In the genomic region with DNA sequence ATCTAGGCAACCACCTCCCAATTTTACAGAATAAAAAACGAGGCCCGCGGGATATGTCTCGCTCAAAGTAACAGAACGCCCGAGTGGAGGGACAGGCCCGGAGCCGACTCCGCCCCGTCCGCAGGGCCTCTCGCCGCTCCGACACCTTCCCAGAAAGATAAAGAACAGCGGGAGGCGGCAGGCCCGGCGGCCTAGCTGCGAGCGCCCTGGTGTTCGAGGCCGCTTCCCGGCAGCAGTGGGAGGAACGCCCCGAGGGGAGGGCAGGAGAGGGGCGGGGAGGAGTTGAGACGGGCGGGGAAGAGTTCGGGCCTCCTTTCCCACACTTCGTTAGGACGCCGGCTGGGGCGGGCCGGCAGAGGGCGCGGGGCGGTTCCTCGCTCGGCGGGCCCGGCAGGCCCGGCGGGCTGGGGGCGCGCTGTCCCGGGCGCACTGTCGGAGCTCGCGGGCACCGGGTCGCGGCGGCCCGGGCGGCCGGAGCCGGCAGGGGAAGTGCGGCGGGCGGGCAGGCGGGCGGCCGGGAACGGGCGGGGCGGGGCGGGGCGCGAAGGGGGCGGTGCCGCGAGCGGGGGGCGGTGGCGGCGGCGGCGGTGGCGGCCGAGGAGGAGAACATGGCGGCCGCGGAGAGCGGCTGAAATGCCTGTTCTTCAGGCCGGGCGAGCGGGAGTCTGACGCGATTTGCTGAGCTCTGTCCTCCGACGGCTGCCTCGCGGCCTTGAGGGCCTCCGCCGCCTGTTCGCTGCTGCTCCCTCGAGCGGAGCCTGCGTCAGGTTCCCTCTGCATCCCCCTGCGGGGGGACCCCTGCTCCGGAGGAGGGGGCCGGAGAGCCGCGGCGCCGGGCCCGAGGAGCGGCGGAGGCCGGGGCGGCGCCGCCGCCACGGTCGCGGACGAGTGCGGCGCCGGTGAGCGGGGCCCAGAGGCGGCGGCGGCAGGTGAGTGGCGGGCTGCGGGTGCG, we compare ENCODE assay signal across 1 cellular context.
A peak's percentile ranks its signal among the peaks of the same experiment; 100 is the strongest.
TF ChIP-seq lines count a peak whose summit lies in the region.

A gene (plus strand): TSS at position 581 of the 952 bp plus-strand sequence. CDS start 167,424 bp downstream, outside the sequence.

TF ChIP-seq in HEK293, 187 proteins besides CTCF, POLR2A, EP300 and RAD21 (continued from another document):
- TF ChIP-seq TCF7L2 (IDR thresholded peaks at IDR 0.05; ENCODE audit: borderline replicate concordance, low read depth, low read length) (peak; percentile 25; the same call in 1 of the 2 replicates), ZNF843 (tag by site-specific recombination; IDR thresholded peaks at IDR 0.05) (peak; percentile 33; the same call in 1 of the 2 replicates), ZNF169 (tag by site-specific recombination; IDR thresholded peaks at IDR 0.05) (no peak), REPIN1 (tag by site-specific recombination; IDR thresholded peaks at IDR 0.05; ENCODE audit: low read depth) (0 out of 2 replicates have a peak, but pooled peaks have one; percentile 57), ZNF221 (tag by site-specific recombination; IDR thresholded peaks at IDR 0.05; ENCODE audit: borderline replicate concordance) (no peak)
TF ChIP-seq in HEK293: peak in this region for 39.
